Comparison of ENCODE assay signal across 1 cellular context in genomic region chr9:107251756-107252322, GRCh38.
TF ChIP-seq lines count a peak whose summit lies in the region.

No MANE protein-coding gene starts in this region.

TF ChIP-seq in HepG2, 621 proteins besides CTCF, POLR2A, EP300 and RAD21 (continued from another document):
- TF ChIP-seq, protein P1, sequence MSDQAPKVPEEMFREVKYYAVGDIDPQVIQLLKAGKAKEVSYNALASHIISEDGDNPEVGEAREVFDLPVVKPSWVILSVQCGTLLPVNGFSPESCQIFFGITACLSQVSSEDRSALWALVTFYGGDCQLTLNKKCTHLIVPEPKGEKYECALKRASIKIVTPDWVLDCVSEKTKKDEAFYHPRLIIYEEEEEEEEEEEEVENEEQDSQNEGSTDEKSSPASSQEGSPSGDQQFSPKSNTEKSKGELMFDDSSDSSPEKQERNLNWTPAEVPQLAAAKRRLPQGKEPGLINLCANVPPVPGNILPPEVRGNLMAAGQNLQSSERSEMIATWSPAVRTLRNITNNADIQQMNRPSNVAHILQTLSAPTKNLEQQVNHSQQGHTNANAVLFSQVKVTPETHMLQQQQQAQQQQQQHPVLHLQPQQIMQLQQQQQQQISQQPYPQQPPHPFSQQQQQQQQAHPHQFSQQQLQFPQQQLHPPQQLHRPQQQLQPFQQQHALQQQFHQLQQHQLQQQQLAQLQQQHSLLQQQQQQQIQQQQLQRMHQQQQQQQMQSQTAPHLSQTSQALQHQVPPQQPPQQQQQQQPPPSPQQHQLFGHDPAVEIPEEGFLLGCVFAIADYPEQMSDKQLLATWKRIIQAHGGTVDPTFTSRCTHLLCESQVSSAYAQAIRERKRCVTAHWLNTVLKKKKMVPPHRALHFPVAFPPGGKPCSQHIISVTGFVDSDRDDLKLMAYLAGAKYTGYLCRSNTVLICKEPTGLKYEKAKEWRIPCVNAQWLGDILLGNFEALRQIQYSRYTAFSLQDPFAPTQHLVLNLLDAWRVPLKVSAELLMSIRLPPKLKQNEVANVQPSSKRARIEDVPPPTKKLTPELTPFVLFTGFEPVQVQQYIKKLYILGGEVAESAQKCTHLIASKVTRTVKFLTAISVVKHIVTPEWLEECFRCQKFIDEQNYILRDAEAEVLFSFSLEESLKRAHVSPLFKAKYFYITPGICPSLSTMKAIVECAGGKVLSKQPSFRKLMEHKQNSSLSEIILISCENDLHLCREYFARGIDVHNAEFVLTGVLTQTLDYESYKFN (CRISPR knock-in tag; conservative IDR thresholded peaks at IDR 0.05) = peak; percentile 65
- TF ChIP-seq, protein P2, sequence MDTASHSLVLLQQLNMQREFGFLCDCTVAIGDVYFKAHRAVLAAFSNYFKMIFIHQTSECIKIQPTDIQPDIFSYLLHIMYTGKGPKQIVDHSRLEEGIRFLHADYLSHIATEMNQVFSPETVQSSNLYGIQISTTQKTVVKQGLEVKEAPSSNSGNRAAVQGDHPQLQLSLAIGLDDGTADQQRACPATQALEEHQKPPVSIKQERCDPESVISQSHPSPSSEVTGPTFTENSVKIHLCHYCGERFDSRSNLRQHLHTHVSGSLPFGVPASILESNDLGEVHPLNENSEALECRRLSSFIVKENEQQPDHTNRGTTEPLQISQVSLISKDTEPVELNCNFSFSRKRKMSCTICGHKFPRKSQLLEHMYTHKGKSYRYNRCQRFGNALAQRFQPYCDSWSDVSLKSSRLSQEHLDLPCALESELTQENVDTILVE (CRISPR knock-in tag; IDR thresholded peaks at IDR 0.05) = 0 out of 2 replicates have a peak, but pooled peaks have one; percentile 37
- TF ChIP-seq ERF (CRISPR knock-in tag; IDR thresholded peaks at IDR 0.05) (peak; percentile 47; the same call in 1 of the 2 replicates), ZNF792 (CRISPR knock-in tag; IDR thresholded peaks at IDR 0.05) (no peak; the same call in 1 of the 2 replicates), ZNF331 (CRISPR knock-in tag; IDR thresholded peaks at IDR 0.05) (peak; percentile 76; the same call in 1 of the 2 replicates), IKZF5 (CRISPR knock-in tag; IDR thresholded peaks at IDR 0.05) (peak; percentile 90; the same call in 1 of the 2 replicates), ZNF776 (CRISPR knock-in tag; IDR thresholded peaks at IDR 0.05) (no peak), NFIC (IDR thresholded peaks at IDR 0.05; ENCODE audit: low read length) (peak; percentile 68; the same call in 1 of the 2 replicates), NR2C2 (CRISPR knock-in tag; IDR thresholded peaks at IDR 0.05; ENCODE audit: borderline replicate concordance) (no peak), CEBPG (CRISPR knock-in tag; IDR thresholded peaks at IDR 0.05) (peak; percentile 45; the same call in 1 of the 2 replicates), ZBTB26 (CRISPR knock-in tag; IDR thresholded peaks at IDR 0.05; ENCODE audit: borderline replicate concordance) (peak; percentile 34; the same call in 1 of the 2 replicates), GPN1 (CRISPR knock-in tag; IDR thresholded peaks at IDR 0.05; ENCODE audit: borderline replicate concordance) (no peak), RXRB (CRISPR knock-in tag; IDR thresholded peaks at IDR 0.05; ENCODE audit: borderline replicate concordance) (peak; percentile 69; the same call in 1 of the 2 replicates), MED1 (CRISPR knock-in tag; IDR thresholded peaks at IDR 0.05) (peak; percentile 71), FOXK2 (IDR thresholded peaks at IDR 0.05) (peak; percentile 21; the same call in 1 of the 2 replicates), ESRRA (CRISPR knock-in tag; IDR thresholded peaks at IDR 0.05; ENCODE audit: low read depth) (peak; percentile 53; the same call in 1 of the 2 replicates), FOXC1 (CRISPR knock-in tag; IDR thresholded peaks at IDR 0.05; ENCODE audit: borderline replicate concordance) (no peak), ZFP1 (CRISPR knock-in tag; IDR thresholded peaks at IDR 0.05) (0 out of 2 replicates have a peak, but pooled peaks have one; percentile 73), SOX5 (CRISPR knock-in tag; IDR thresholded peaks at IDR 0.05; ENCODE audit: borderline replicate concordance) (peak; percentile 99), HDAC1 (CRISPR knock-in tag; IDR thresholded peaks at IDR 0.05) (peak; percentile 71), CCDC6 (CRISPR knock-in tag; IDR thresholded peaks at IDR 0.05) (peak; percentile 54; the same call in 1 of the 2 replicates)
- TF ChIP-seq, protein P3, sequence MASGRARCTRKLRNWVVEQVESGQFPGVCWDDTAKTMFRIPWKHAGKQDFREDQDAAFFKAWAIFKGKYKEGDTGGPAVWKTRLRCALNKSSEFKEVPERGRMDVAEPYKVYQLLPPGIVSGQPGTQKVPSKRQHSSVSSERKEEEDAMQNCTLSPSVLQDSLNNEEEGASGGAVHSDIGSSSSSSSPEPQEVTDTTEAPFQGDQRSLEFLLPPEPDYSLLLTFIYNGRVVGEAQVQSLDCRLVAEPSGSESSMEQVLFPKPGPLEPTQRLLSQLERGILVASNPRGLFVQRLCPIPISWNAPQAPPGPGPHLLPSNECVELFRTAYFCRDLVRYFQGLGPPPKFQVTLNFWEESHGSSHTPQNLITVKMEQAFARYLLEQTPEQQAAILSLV (CRISPR knock-in tag; IDR thresholded peaks at IDR 0.05; ENCODE audit: borderline replicate concordance) = no peak
- TF ChIP-seq, protein P4, sequence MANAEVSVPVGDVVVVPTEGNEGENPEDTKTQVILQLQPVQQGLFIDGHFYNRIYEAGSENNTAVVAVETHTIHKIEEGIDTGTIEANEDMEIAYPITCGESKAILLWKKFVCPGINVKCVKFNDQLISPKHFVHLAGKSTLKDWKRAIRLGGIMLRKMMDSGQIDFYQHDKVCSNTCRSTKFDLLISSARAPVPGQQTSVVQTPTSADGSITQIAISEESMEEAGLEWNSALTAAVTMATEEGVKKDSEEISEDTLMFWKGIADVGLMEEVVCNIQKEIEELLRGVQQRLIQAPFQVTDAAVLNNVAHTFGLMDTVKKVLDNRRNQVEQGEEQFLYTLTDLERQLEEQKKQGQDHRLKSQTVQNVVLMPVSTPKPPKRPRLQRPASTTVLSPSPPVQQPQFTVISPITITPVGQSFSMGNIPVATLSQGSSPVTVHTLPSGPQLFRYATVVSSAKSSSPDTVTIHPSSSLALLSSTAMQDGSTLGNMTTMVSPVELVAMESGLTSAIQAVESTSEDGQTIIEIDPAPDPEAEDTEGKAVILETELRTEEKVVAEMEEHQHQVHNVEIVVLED (CRISPR knock-in tag; IDR thresholded peaks at IDR 0.05; ENCODE audit: borderline replicate concordance) = no peak
- TF ChIP-seq, protein P5, sequence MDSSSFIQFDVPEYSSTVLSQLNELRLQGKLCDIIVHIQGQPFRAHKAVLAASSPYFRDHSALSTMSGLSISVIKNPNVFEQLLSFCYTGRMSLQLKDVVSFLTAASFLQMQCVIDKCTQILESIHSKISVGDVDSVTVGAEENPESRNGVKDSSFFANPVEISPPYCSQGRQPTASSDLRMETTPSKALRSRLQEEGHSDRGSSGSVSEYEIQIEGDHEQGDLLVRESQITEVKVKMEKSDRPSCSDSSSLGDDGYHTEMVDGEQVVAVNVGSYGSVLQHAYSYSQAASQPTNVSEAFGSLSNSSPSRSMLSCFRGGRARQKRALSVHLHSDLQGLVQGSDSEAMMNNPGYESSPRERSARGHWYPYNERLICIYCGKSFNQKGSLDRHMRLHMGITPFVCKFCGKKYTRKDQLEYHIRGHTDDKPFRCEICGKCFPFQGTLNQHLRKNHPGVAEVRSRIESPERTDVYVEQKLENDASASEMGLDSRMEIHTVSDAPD (CRISPR knock-in tag; IDR thresholded peaks at IDR 0.05) = 0 out of 2 replicates have a peak, but pooled peaks have one; percentile 20
